ENCODE assay signal across 9 cellular contexts in the genomic region with DNA sequence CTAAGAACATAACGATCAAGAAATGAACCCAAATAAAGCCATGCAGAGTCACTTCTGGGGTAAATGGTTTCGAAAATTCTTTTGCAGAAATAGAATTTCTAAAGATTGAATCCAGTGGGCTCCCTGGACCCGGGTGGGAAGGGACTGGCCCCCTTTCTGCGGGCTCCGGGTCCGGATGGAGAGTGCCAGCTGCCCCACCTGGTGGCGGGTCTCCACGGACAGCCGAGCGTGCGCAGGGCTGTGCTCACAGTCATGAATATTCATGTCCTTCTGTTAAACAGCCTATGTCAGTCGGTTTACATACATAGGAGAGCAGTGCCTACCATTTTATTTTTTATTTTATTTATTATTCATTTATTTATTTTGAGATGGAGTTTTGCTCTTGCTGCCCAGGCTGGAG. TPM values are rescaled to one million over a fixed set of nuclear protein-coding genes. Genes with fewer than 3 reads are reported as not detected.
A peak's percentile ranks its signal among the peaks of the same experiment; 100 is the strongest.
DNase-seq lines count a peak whose midpoint lies in the region; ATAC-seq, FAIRE-seq and TF ChIP-seq lines count a peak whose summit lies in the region.
"Had no signal": no experiment of that assay in that cellular context is flagged by ENCODE, and none has a peak within 500 bp of the region (broad histone marks: within the 10 kb centered on the region; RNA-seq: fewer than 3 reads in every experiment).

No MANE protein-coding gene starts in this region.

- WGBS in A549 (ENCODE audit: missing lambda C conversion rate) = 19% methylated on average over 12 of the region's 12 CpGs

- TF ChIP-seq EP300 in A549 (IDR thresholded peaks at IDR 0.05) = no peak

- no peaks in the 10 kb centered on the region for H3K27me3 ChIP-seq in RWPE2 (ENCODE audit: insufficient read depth, poor library complexity, severe bottlenecking)

- ATAC-seq in A549 (peak; percentile 57 to 88; a peak in 4 of 6 replicates), RWPE2 (ENCODE audit: low read depth) (peak; percentile 41; the same call in 1 of the 3 replicates), GM18867 (IDR thresholded peaks at IDR 0.05; ENCODE audit: unreplicated experiment) (no peak), HG03342 (IDR thresholded peaks at IDR 0.05; ENCODE audit: unreplicated experiment) (no peak)

- H3K9me3 ChIP-seq in A549 (no peaks in the 10 kb centered on the region), RWPE2 (ENCODE audit: severe bottlenecking) (no peaks in the 10 kb centered on the region)

- FAIRE-seq in A549 (lab: Jason Lieb, UNC) = no peak
- FAIRE-seq: colon had no signal

- TF ChIP-seq CTCF in A549 (IDR thresholded peaks at IDR 0.05) (peak; percentile 46), RWPE2 (IDR thresholded peaks at IDR 0.05; ENCODE audit: poor library complexity, severe bottlenecking) (peak; percentile 22)

- CTCF ChIA-PET in A549 (lab: Yijun Ruan, JAX) = interaction anchor here (0.6 to 3.2 kb wide), 7 partner anchors 9 to 388 kb away, joined by 3 to 14 read pairs (median 8); no protein-coding TSS in a partner anchor

- no peak for TF ChIP-seq POLR2A in A549 (IDR thresholded peaks at IDR 0.05; ENCODE audit: low read length)

- peak; percentile 60 to 64 for DNase-seq in A549 (ENCODE audit: low read depth in 1 of 2, low spot score in 1 of 2)
- DNase-seq in ELR (ENCODE audit: low read depth) = peak; percentile 41
- no peak for DNase-seq in RWPE2 (ENCODE audit: low spot score)
- DNase-seq in germinal center (ENCODE audit: low spot score) = peak; percentile 65
- DNase-seq in NK-92 (lab: John Stamatoyannopoulos, UW; ENCODE audit: unreplicated experiment) = no peak
- no peak for DNase-seq in T-helper 1 cell

- H3K27ac ChIP-seq in A549 (no peak overlapping the region), RWPE2 (ENCODE audit: poor library complexity, severe bottlenecking) (no peak overlapping the region)

- POLR2A ChIA-PET in A549 (lab: Yijun Ruan, JAX) = no interaction called here

- H3K4me1 ChIP-seq in A549 = no peaks in the 10 kb centered on the region
- H3K4me1 ChIP-seq in RWPE2 (ENCODE audit: insufficient read depth, poor library complexity, severe bottlenecking) = no peaks in the 10 kb centered on the region

- H3K4me2 ChIP-seq in A549 = no peak overlapping the region

- H3K4me3 ChIP-seq in A549 (no peak overlapping the region), RWPE2 (ENCODE audit: severe bottlenecking) (no peak overlapping the region)

- H3K36me3 ChIP-seq in RWPE2 (ENCODE audit: low read depth) = no peaks in the 10 kb centered on the region

- TF ChIP-seq RAD21 in A549 (conservative IDR thresholded peaks at IDR 0.05 in 1 of 2, IDR thresholded peaks at IDR 0.05 in 1 of 2) = peak; percentile 23 to 40; a peak in 3 of 5 replicates

TF ChIP-seq in A549, 52 proteins besides CTCF, POLR2A, EP300 and RAD21:
- TF ChIP-seq SMC3 (IDR thresholded peaks at IDR 0.05) (peak; percentile 33; the same call in 2 of the 3 replicates), HEYL (CRISPR knock-in tag; IDR thresholded peaks at IDR 0.05) (no peak), RNF2 (IDR thresholded peaks at IDR 0.05; ENCODE audit: borderline replicate concordance, low read depth) (no peak), ZC3H11A (IDR thresholded peaks at IDR 0.05) (no peak)

RNA-seq across cellular contexts. Expression of a gene that starts 4.7 kb away (rescaled TPM):
- polyA plus RNA-seq in A549 (2011; rRNA removed) = 7.4 and 8.5 TPM in 2 replicates
- polyA plus RNA-seq in A549 (2012; cell fraction: cytosol; rRNA removed) = 11.1 and 12.8 TPM in 2 replicates
- polyA plus RNA-seq in A549 (2012; cell fraction: nucleus; rRNA removed) = 13.6 and 16.4 TPM in 2 replicates
- polyA plus RNA-seq in A549 (2017; fragmentation: RNase III; extraction: RNeasy Plus Mini Kit Qiagen cat#74134 plus additional on column Dnase treatment) = 10.9 to 12.7 TPM (median 11.4 TPM) in 3 replicates
- 8.3 and 9.1 TPM in 2 replicates for polyA minus RNA-seq in A549 (2011; rRNA and poly(A)+ RNA removed)

RNA-seq across cellular contexts. Expression of a gene that starts 25.6 kb away (rescaled TPM):
- polyA plus RNA-seq in A549 (2011; rRNA removed) (66.9 and 75.5 TPM in 2 replicates), A549 (2017; fragmentation: RNase III; extraction: RNeasy Plus Mini Kit Qiagen cat#74134 plus additional on column Dnase treatment) (85.3 to 93.2 TPM (median 90.1 TPM) in 3 replicates)
- 278 and 376 TPM in 2 replicates for polyA plus RNA-seq in A549 (2012; cell fraction: cytosol; rRNA removed)
- 268 and 485 TPM in 2 replicates for polyA plus RNA-seq in A549 (2012; cell fraction: nucleus; rRNA removed)
- 126 and 137 TPM in 2 replicates for polyA minus RNA-seq in A549 (2011; rRNA and poly(A)+ RNA removed)

RNA-seq across cellular contexts. Expression of a gene that starts 46.3 kb away (rescaled TPM):
- polyA plus RNA-seq in A549 (2011; rRNA removed) = not detected in 2 replicates
- polyA plus RNA-seq in A549 (2012; cell fraction: cytosol; rRNA removed) = not detected in 2 replicates
- not detected in 2 replicates for polyA plus RNA-seq in A549 (2012; cell fraction: nucleus; rRNA removed)
- not detected in 3 replicates for polyA plus RNA-seq in A549 (2017; fragmentation: RNase III; extraction: RNeasy Plus Mini Kit Qiagen cat#74134 plus additional on column Dnase treatment)
- not detected in 2 replicates for polyA minus RNA-seq in A549 (2011; rRNA and poly(A)+ RNA removed)

Comparison
In these comparisons a context has a peak if more than half of its experiments do, and no peak if none do; other contexts are left out.
1. ATAC-seq: peak in A549 (2 of 2) and RWPE2 (single experiment); none in GM18867 (single experiment) and HG03342 (single experiment).
2. DNase-seq: peak in A549 (2 of 2), ELR (single experiment) and germinal center (single experiment); none in RWPE2 (single experiment), NK-92 (single experiment) and T-helper 1 cell (0 of 5).